In genomic region chr10:132065491-132066105, GRCh38 we compare ENCODE assay signal across 8 cellular contexts. TPM values are rescaled to one million over a fixed set of nuclear protein-coding genes. Genes with fewer than 3 reads are reported as not detected.
DNase-seq lines count a peak whose midpoint lies in the region; ATAC-seq and TF ChIP-seq lines count a peak whose summit lies in the region.

TSS of gene JAKMIP3 (plus strand) at chr10:132065946. CDS start at chr10:132104809, 38,863 bp downstream.

- H3K9me3 Mint-ChIP-seq in endothelial cell (ENCODE audit: unreplicated experiment), result no peaks in the 10 kb centered on the region

- H3K4me1 Mint-ChIP-seq in endothelial cell (ENCODE audit: unreplicated experiment), result peaks cover 4% of the 10 kb centered on the region

- no peaks in the 10 kb centered on the region for H3K36me3 Mint-ChIP-seq in endothelial cell (ENCODE audit: low read depth, unreplicated experiment)

- no peak for TF ChIP-seq CTCF in endothelial cell (IDR thresholded peaks at IDR 0.05; ENCODE audit: unreplicated experiment)

- no peak for ATAC-seq in HG03135 (IDR thresholded peaks at IDR 0.05; ENCODE audit: unreplicated experiment)
- no peak for ATAC-seq in GM21717 (IDR thresholded peaks at IDR 0.05; ENCODE audit: unreplicated experiment)

- peak within 1 kb of the TSS; percentile 21 for H3K4me3 Mint-ChIP-seq in endothelial cell (ENCODE audit: unreplicated experiment)

- no peak within 1 kb of the TSS for H3K27ac Mint-ChIP-seq in endothelial cell (ENCODE audit: unreplicated experiment)

- peak; percentile 94 for DNase-seq in EL
- DNase-seq in RPMI7951 (ENCODE audit: low read depth), result peak; percentile 80
- DNase-seq in endothelial cell (ENCODE audit: low spot score), result no peak
- peak; percentile 79 for DNase-seq in medulla oblongata (ENCODE audit: extremely low spot score)
- DNase-seq in substantia nigra (lab: John Stamatoyannopoulos, UW), result peak in 33 of 49 donors; percentile 30 to 80 (median 62)
- no peak for DNase-seq in stimulated activated CD4-positive, alpha-beta T cell treated with anti-CD3 and anti-CD28 coated beads, Interleukin-1b, Interleukin-23, amount 100 ng/mL, for 48 hours

- peak within 1 kb of the TSS; percentile 86 for H3K27ac ChIP-seq in substantia nigra (ENCODE audit: low read depth, low read length, poor library complexity, severe bottlenecking)

- peaks cover 3% of the 10 kb centered on the region for H3K27me3 Mint-ChIP-seq in endothelial cell (ENCODE audit: unreplicated experiment)

RNA-seq across cellular contexts. Expression of gene JAKMIP3, which starts in this region (rescaled TPM):
- total RNA-seq in RPMI7951 (2014; rRNA removed; shearing (Covaris generic)), result not detected in 2 replicates
- 0.05 TPM for total RNA-seq in endothelial cell (ENCODE audit: unreplicated experiment)

Comparison
In these comparisons a context has a peak if more than half of its experiments do, and no peak if none do; other contexts are left out.
1. Peak in DNase-seq in RPMI7951; RNA of the gene not detected or under 1 TPM.
2. DNase-seq: peak in EL (single experiment), medulla oblongata (single experiment) and substantia nigra (33 of 49); none in endothelial cell (single experiment) and stimulated activated CD4-positive, alpha-beta T cell treated with anti-CD3 and anti-CD28 coated beads, Interleukin-1b, Interleukin-23, amount 100 ng/mL, for 48 hours (single experiment).